19 cellular contexts compared by ENCODE assay signal in genomic region chr10:100634034-100634433, GRCh38.
DNase-seq lines count a peak whose midpoint lies in the region; ATAC-seq, FAIRE-seq and TF ChIP-seq lines count a peak whose summit lies in the region.
"Had no signal": no experiment of that assay in that cellular context is flagged by ENCODE, and none has a peak within 500 bp of the region (broad histone marks: within the 10 kb centered on the region; RNA-seq: fewer than 3 reads in every experiment).

No MANE protein-coding gene starts in this region.

- intact Hi-C loops in HCT116 (cut with micrococcal nuclease) (no loop called here), HepG2 (cut with micrococcal nuclease; ENCODE audit: unreplicated experiment) (no loop called here), head of caudate nucleus (cut with DNase I) (no loop called here)

- H3K27me3 Mint-ChIP-seq in GM23338 (ENCODE audit: insufficient read depth, low read depth, poor library complexity): peaks cover 8% of the 10 kb centered on the region
- H3K27me3 Mint-ChIP-seq in WTC11 (ENCODE audit: low read depth): peaks cover 7% of the 10 kb centered on the region
- H3K27me3 Mint-ChIP-seq in nephron progenitor cell (ENCODE audit: low read depth, poor library complexity): peaks cover under 1% of the 10 kb centered on the region

- TF ChIP-seq EP300 in HepG2 (IDR thresholded peaks at IDR 0.05; ENCODE audit: low read depth in 2 of 2, low read length in 2 of 2) (no peak), HepG2 (CRISPR knock-in tag; IDR thresholded peaks at IDR 0.05; ENCODE audit: borderline replicate concordance) (no peak)

- H4K20me1 ChIP-seq in GM23338 (replicated peaks; ENCODE audit: insufficient read depth) (no peaks in the 10 kb centered on the region), HCT116 (ENCODE audit: insufficient read depth) (no peaks in the 10 kb centered on the region), HepG2 (ENCODE audit: insufficient read depth, low read length) (no peaks in the 10 kb centered on the region)
- H4K20me1 ChIP-seq: BLaER1 had no signal

- H3K27ac ChIP-seq in GM23338 (ENCODE audit: low read depth) (no peak overlapping the region), HCT116 (ENCODE audit: low read depth, low read length) (no peak overlapping the region), HepG2 (ENCODE audit: extremely low read length, insufficient read depth, low read length) (no peak overlapping the region), caudate nucleus (ENCODE audit: low read depth, low read length) (no peak overlapping the region)
- H3K27ac ChIP-seq: BLaER1, HL-60 had no signal

- H3K4me3 Mint-ChIP-seq in GM23338 (no peak overlapping the region), WTC11 (no peak overlapping the region), nephron progenitor cell (no peak overlapping the region)
- H3K4me3 Mint-ChIP-seq: CD14-positive monocyte; CD4-positive, alpha-beta memory T cell; IgD-negative memory B cell had no signal

- H3K4me2 ChIP-seq in GM23338: no peak overlapping the region
- H3K4me2 ChIP-seq in HCT116 (ENCODE audit: low read length): no peak overlapping the region
- H3K4me2 ChIP-seq in HepG2 (ENCODE audit: low read depth, low read length): no peak overlapping the region
- H3K4me2 ChIP-seq: BLaER1 had no signal

- POLR2A ChIA-PET in HCT116 (lab: Charles Lee): no interaction called here
- POLR2A ChIA-PET in WTC11 (lab: Charles Lee): no interaction called here
- POLR2A ChIA-PET in HepG2 (lab: Yijun Ruan, JAX): no interaction called here

- peak; percentile 52 for ATAC-seq in GM23338
- ATAC-seq in HCT116: peak; percentile 43
- peak; percentile 54 for ATAC-seq in WTC11
- peak; percentile 54 for ATAC-seq in HepG2
- ATAC-seq: GM12878 had no signal

- CTCF ChIA-PET in HCT116 (lab: Charles Lee): no interaction called here
- CTCF ChIA-PET in WTC11 (lab: Charles Lee): no interaction called here
- CTCF ChIA-PET in HepG2 (lab: Yijun Ruan, JAX; ENCODE audit: low intra/inter-chr PET ratio, low total read pairs): no interaction called here

- TF ChIP-seq RAD21 in HCT116 (IDR thresholded peaks at IDR 0.05; ENCODE audit: low read depth) (no peak), HepG2 (CRISPR knock-in tag; IDR thresholded peaks at IDR 0.05) (no peak)

- H3F3A ChIP-seq in GM23338 (replicated peaks; ENCODE audit: low read depth): no peaks in the 10 kb centered on the region

- H3K4me3 ChIP-seq in GM23338: no peak overlapping the region
- no peak overlapping the region for H3K4me3 ChIP-seq in HCT116 (replicated peaks in 1 of 2; ENCODE audit: low read depth in 1 of 2, low read length in 2 of 2)
- H3K4me3 ChIP-seq in HepG2 (replicated peaks in 1 of 3; ENCODE audit: insufficient read depth in 1 of 3, low read depth in 2 of 3, low read length in 3 of 3): no peak overlapping the region
- H3K4me3 ChIP-seq: BLaER1, GM12878 had no signal

- H3K9ac ChIP-seq in HCT116 (ENCODE audit: low read length) (no peak overlapping the region), HepG2 (ENCODE audit: insufficient read depth, low read depth, low read length) (no peak overlapping the region)
- H3K9ac ChIP-seq: BLaER1 had no signal

- 19% methylated on average over 4 of the region's 5 CpGs for WGBS in HepG2 (ENCODE audit: low lambda C conversion rate)

- TF ChIP-seq CTCF in GM23338 (conservative IDR thresholded peaks at IDR 0.05; ENCODE audit: low read depth in 2 of 2) (peak; percentile 18 to 29; a peak in 3 of 4 replicates), HCT116 (IDR thresholded peaks at IDR 0.05 in 2 of 3, conservative IDR thresholded peaks at IDR 0.05 in 1 of 3; ENCODE audit: borderline replicate concordance in 1 of 3, insufficient read depth in 1 of 3, low read depth in 2 of 3, low read length in 2 of 3) (0 out of 6 replicates have a peak, but pooled peaks of 2 of the 3 experiments have one; percentile 10 to 12), WTC11 (IDR thresholded peaks at IDR 0.05) (no peak), HepG2 (CRISPR knock-in tag; IDR thresholded peaks at IDR 0.05) (no peak), nephron progenitor cell (IDR thresholded peaks at IDR 0.05) (no peak)

- no peaks in the 10 kb centered on the region for H3K9me3 Mint-ChIP-seq in GM23338
- no peaks in the 10 kb centered on the region for H3K9me3 Mint-ChIP-seq in WTC11
- H3K9me3 Mint-ChIP-seq in nephron progenitor cell: no peaks in the 10 kb centered on the region
- H3K9me3 Mint-ChIP-seq: CD14-positive monocyte; CD4-positive, alpha-beta memory T cell; IgD-negative memory B cell had no signal

- no peak overlapping the region; the same call in 1 of the 2 replicates for H2AFZ ChIP-seq in GM23338
- no peak overlapping the region for H2AFZ ChIP-seq in HCT116 (ENCODE audit: low read depth, low read length, poor library complexity, severe bottlenecking)
- H2AFZ ChIP-seq in HepG2 (ENCODE audit: low read length): no peak overlapping the region

- H3K27me3 ChIP-seq in GM23338 (ENCODE audit: insufficient read depth): 0 out of 2 replicates have a peak, but pooled peaks cover 6% of the 10 kb centered on the region
- no peaks in the 10 kb centered on the region for H3K27me3 ChIP-seq in HCT116 (ENCODE audit: insufficient read depth, low read length)
- H3K27me3 ChIP-seq in HepG2 (ENCODE audit: control insufficient read depth in 1 of 2, insufficient read depth in 2 of 2, low read length in 2 of 2): peaks cover 4 to 37% of the 10 kb centered on the region in 2 experiments; a peak in 4 of 5 replicates
- H3K27me3 ChIP-seq: BLaER1 had no signal

- H3K9me2 ChIP-seq in GM23338 (ENCODE audit: insufficient read depth) (no peaks in the 10 kb centered on the region), HCT116 (ENCODE audit: insufficient read depth) (no peaks in the 10 kb centered on the region)

- H3K27ac Mint-ChIP-seq in GM23338 (no peak overlapping the region), WTC11 (no peak overlapping the region), nephron progenitor cell (no peak overlapping the region)
- H3K27ac Mint-ChIP-seq: CD14-positive monocyte, IgD-negative memory B cell had no signal

- in situ Hi-C loops in HepG2 (cut with HindIII; ENCODE audit: extremely low pct_ligation_motif_present, low pct_unique_long_range_greater_than_20kb): no loop called here

- H3K36me3 ChIP-seq in GM23338 (ENCODE audit: insufficient read depth): no peaks in the 10 kb centered on the region
- no peaks in the 10 kb centered on the region for H3K36me3 ChIP-seq in HCT116 (ENCODE audit: control insufficient read depth in 1 of 2, insufficient read depth in 2 of 2, low read length in 2 of 2)
- no peaks in the 10 kb centered on the region for H3K36me3 ChIP-seq in HepG2 (replicated peaks in 1 of 2; ENCODE audit: control insufficient read depth in 1 of 2, insufficient read depth in 2 of 2, low read length in 2 of 2)
- H3K36me3 ChIP-seq: BLaER1 had no signal

- RAD21 ChIA-PET in HCT116 (lab: Charles Lee; ENCODE audit: low non-redundant PET in 1 of 2, low total read pairs in 2 of 2, uncharacterized antibody in 2 of 2, unreplicated experiment in 2 of 2): no interaction called here

- DNase-seq in GM23338 (ENCODE audit: low spot score): no peak
- DNase-seq in HCT116 (ENCODE audit: low read depth, low spot score): no peak
- no peak for DNase-seq in WTC11 (ENCODE audit: low spot score)
- DNase-seq in HepG2 (ENCODE audit: low spot score): no peak
- no peak for DNase-seq in nephron progenitor cell
- DNase-seq in caudate nucleus (lab: John Stamatoyannopoulos, UW): no peak
- no peak for DNase-seq in Kasumi-1 (lab: John Stamatoyannopoulos, UW)
- DNase-seq in head of caudate nucleus: no peak
- DNase-seq: 8988T; CD4-positive, alpha-beta memory T cell; DMS153; DND-41; EL; KBM-7 had no signal

- H3K9me3 ChIP-seq in HCT116 (ENCODE audit: control insufficient read depth in 1 of 2, insufficient read depth in 1 of 2, low read depth in 1 of 2, low read length in 2 of 2): no peaks in the 10 kb centered on the region
- H3K9me3 ChIP-seq in HepG2 (ENCODE audit: low read length): no peaks in the 10 kb centered on the region
- H3K9me3 ChIP-seq: BLaER1 had no signal

- TF ChIP-seq POLR2A in HCT116 (IDR thresholded peaks at IDR 0.05; ENCODE audit: borderline replicate concordance, extremely low read depth, insufficient read depth, insufficient read length) (no peak), HepG2 (IDR thresholded peaks at IDR 0.05; ENCODE audit: insufficient read depth in 1 of 2, low read depth in 2 of 2, low read length in 2 of 2) (no peak)

- BruUV-seq in HCT116 (replicated peaks; lab: Mats Ljungman, UMichigan): no TSS peak
- no TSS peak for BruUV-seq in HepG2 (replicated peaks; lab: Mats Ljungman, UMichigan)

- no peak for FAIRE-seq in HepG2 (lab: Jason Lieb, UNC)
- FAIRE-seq: GM12878 had no signal

- peaks cover 8% of the 10 kb centered on the region; the same call in 1 of the 2 replicates for H3K4me1 ChIP-seq in GM23338 (ENCODE audit: insufficient read depth)
- H3K4me1 ChIP-seq in HCT116 (ENCODE audit: control insufficient read depth in 1 of 2, insufficient read depth in 2 of 2, low read length in 2 of 2): peaks cover 0 to 6% of the 10 kb centered on the region in 2 experiments; a peak in 2 of 4 replicates
- no peaks in the 10 kb centered on the region for H3K4me1 ChIP-seq in HepG2 (ENCODE audit: insufficient read depth, low read length)

- H3K36me3 Mint-ChIP-seq in GM23338 (ENCODE audit: low read depth) (no peaks in the 10 kb centered on the region), WTC11 (no peaks in the 10 kb centered on the region), nephron progenitor cell (ENCODE audit: low read depth) (no peaks in the 10 kb centered on the region)
- H3K36me3 Mint-ChIP-seq: CD14-positive monocyte; CD4-positive, alpha-beta memory T cell had no signal

- H3K4me1 Mint-ChIP-seq in GM23338 (peaks cover 20% of the 10 kb centered on the region), WTC11 (peaks cover 18% of the 10 kb centered on the region), nephron progenitor cell (peaks cover 36% of the 10 kb centered on the region)
- H3K4me1 Mint-ChIP-seq: CD14-positive monocyte; CD4-positive, alpha-beta memory T cell had no signal

- H3K79me2 ChIP-seq in GM23338 (replicated peaks; ENCODE audit: insufficient read depth) (no peaks in the 10 kb centered on the region), HCT116 (ENCODE audit: insufficient read depth, low read length) (no peaks in the 10 kb centered on the region), HepG2 (ENCODE audit: insufficient read depth, low read length) (no peaks in the 10 kb centered on the region)

TF ChIP-seq in HCT116, 20 proteins besides CTCF, POLR2A, EP300 and RAD21 (continues in another document):
- no peak for TF ChIP-seq EZH2phosphoT487 (IDR thresholded peaks at IDR 0.05; ENCODE audit: borderline replicate concordance)
- TF ChIP-seq FOSL1 (IDR thresholded peaks at IDR 0.05; ENCODE audit: low read depth): no peak
- no peak for TF ChIP-seq CEBPB (IDR thresholded peaks at IDR 0.05; ENCODE audit: low read depth)

TF ChIP-seq in HepG2, 621 proteins besides CTCF, POLR2A, EP300 and RAD21 (continues in another document):
- TF ChIP-seq ZBTB38 (CRISPR knock-in tag; IDR thresholded peaks at IDR 0.05) (no peak), ZNF781 (CRISPR knock-in tag; IDR thresholded peaks at IDR 0.05; ENCODE audit: borderline replicate concordance, not compliant biosample characterization) (no peak), ZNF878 (CRISPR knock-in tag; IDR thresholded peaks at IDR 0.05) (no peak), TGIF2 (CRISPR knock-in tag; IDR thresholded peaks at IDR 0.05) (no peak), FOXK2 (IDR thresholded peaks at IDR 0.05) (no peak), NR2C2 (CRISPR knock-in tag; IDR thresholded peaks at IDR 0.05; ENCODE audit: borderline replicate concordance) (no peak)

Comparison
In these comparisons a context has a peak if more than half of its experiments do, and no peak if none do; other contexts are left out.
1. CTCF ChIP-seq: peak in GM23338 (2 of 2) and HCT116 (2 of 3); none in WTC11 (single experiment), HepG2 (single experiment) and nephron progenitor cell (single experiment).
2. Peak in every context shown above with its lines, with median percentiles within 50 percentile points of each other: ATAC-seq.